Comparison of ENCODE assay signal across 8 cellular contexts in genomic region chr9:78031271-78031825, GRCh38. TPM values are rescaled to one million over a fixed set of nuclear protein-coding genes. Genes with fewer than 3 reads are reported as not detected.
DNase-seq lines count a peak whose midpoint lies in the region; ATAC-seq, FAIRE-seq and TF ChIP-seq lines count a peak whose summit lies in the region.

TSS of gene GNAQ (minus strand) at chr9:78031811. CDS start at chr9:78031235, 576 bp downstream.

- H3K27ac ChIP-seq in gastroesophageal sphincter, result peak within 1 kb of the TSS; percentile 77 to 99 (median 94)

- peaks cover 57% of the 10 kb centered on the region for H3K4me1 Mint-ChIP-seq in activated T-helper 2 cell treated with anti-CD3 and anti-CD28 coated beads, Interferon-gamma antibody, Interleukin-2, Interleukin-4, amounts not matched to agents 10 μg/mL and 5 μg/mL and 100 μg/mL, durations not matched to agents 14 hours and 24 hours and 36 hours (ENCODE audit: low read depth)
- H3K4me1 Mint-ChIP-seq in neural crest cell, result peaks cover 57% of the 10 kb centered on the region

- H3K9me3 ChIP-seq in BE2C (no peaks in the 10 kb centered on the region), gastroesophageal sphincter (no peaks in the 10 kb centered on the region)

- ATAC-seq in HG02885 (IDR thresholded peaks at IDR 0.05; ENCODE audit: poor library complexity, unreplicated experiment) (peak; percentile 30), gastroesophageal sphincter (peak; percentile 42), GM19397 (IDR thresholded peaks at IDR 0.05; ENCODE audit: unreplicated experiment) (no peak)

- H3K36me3 Mint-ChIP-seq in activated T-helper 2 cell treated with anti-CD3 and anti-CD28 coated beads, Interferon-gamma antibody, Interleukin-2, Interleukin-4, amounts not matched to agents 10 μg/mL and 5 μg/mL and 100 μg/mL, durations not matched to agents 14 hours and 24 hours and 36 hours (ENCODE audit: low read depth), result peaks cover 5% of the 10 kb centered on the region
- no peaks in the 10 kb centered on the region for H3K36me3 Mint-ChIP-seq in neural crest cell (ENCODE audit: low read depth)

- no peaks in the 10 kb centered on the region for H3K36me3 ChIP-seq in BE2C
- H3K36me3 ChIP-seq in gastroesophageal sphincter, result no peaks in the 10 kb centered on the region

- H3K4me3 Mint-ChIP-seq in activated T-helper 2 cell treated with anti-CD3 and anti-CD28 coated beads, Interferon-gamma antibody, Interleukin-2, Interleukin-4, amounts not matched to agents 10 μg/mL and 5 μg/mL and 100 μg/mL, durations not matched to agents 14 hours and 24 hours and 36 hours (ENCODE audit: low read depth), result peak within 1 kb of the TSS; percentile 94
- peak within 1 kb of the TSS; percentile 97 for H3K4me3 Mint-ChIP-seq in neural crest cell

- intact Hi-C loops in activated T-helper 2 cell treated with anti-CD3 and anti-CD28 coated beads, Interferon-gamma antibody, Interleukin-2, Interleukin-4, amounts not matched to agents 10 μg/mL and 5 μg/mL and 100 μg/mL, durations not matched to agents 14 hours and 24 hours and 36 hours (cut with micrococcal nuclease), result loop anchor here (2.0 to 5.0 kb wide), 5 partner anchors 87 to 304 kb away; partner anchors contain the start of gene PSAT1

- H3K9me3 Mint-ChIP-seq in activated T-helper 2 cell treated with anti-CD3 and anti-CD28 coated beads, Interferon-gamma antibody, Interleukin-2, Interleukin-4, amounts not matched to agents 10 μg/mL and 5 μg/mL and 100 μg/mL, durations not matched to agents 14 hours and 24 hours and 36 hours, result no peaks in the 10 kb centered on the region
- no peaks in the 10 kb centered on the region for H3K9me3 Mint-ChIP-seq in neural crest cell

- H3K27ac Mint-ChIP-seq in activated T-helper 2 cell treated with anti-CD3 and anti-CD28 coated beads, Interferon-gamma antibody, Interleukin-2, Interleukin-4, amounts not matched to agents 10 μg/mL and 5 μg/mL and 100 μg/mL, durations not matched to agents 14 hours and 24 hours and 36 hours, result peak within 1 kb of the TSS; percentile 94
- H3K27ac Mint-ChIP-seq in neural crest cell (ENCODE audit: unreplicated experiment), result peak within 1 kb of the TSS; percentile 96

- H3K27me3 Mint-ChIP-seq in activated T-helper 2 cell treated with anti-CD3 and anti-CD28 coated beads, Interferon-gamma antibody, Interleukin-2, Interleukin-4, amounts not matched to agents 10 μg/mL and 5 μg/mL and 100 μg/mL, durations not matched to agents 14 hours and 24 hours and 36 hours (ENCODE audit: low read depth), result peaks cover 5% of the 10 kb centered on the region
- H3K27me3 Mint-ChIP-seq in neural crest cell (ENCODE audit: low read depth), result no peaks in the 10 kb centered on the region

- no CpG with 5 or more reads among the region's 97 CpGs for WGBS in gastroesophageal sphincter (ENCODE audit: low coverage in 1 of 2), 2 donors

- no peak for TF ChIP-seq CTCF in BE2C (IDR thresholded peaks at IDR 0.05; ENCODE audit: low read depth, low read length)
- no peak for TF ChIP-seq CTCF in gastroesophageal sphincter (IDR thresholded peaks at IDR 0.05)
- no peak for TF ChIP-seq CTCF in neural crest cell (conservative IDR thresholded peaks at IDR 0.05)

- H3K27me3 ChIP-seq in BE2C (no peaks in the 10 kb centered on the region), gastroesophageal sphincter (no peaks in the 10 kb centered on the region)

- peak in 1 of 2 donors; percentile 8 for TF ChIP-seq POLR2A in gastroesophageal sphincter (IDR thresholded peaks at IDR 0.05)

- H3K4me1 ChIP-seq in BE2C (peaks cover 12% of the 10 kb centered on the region), gastroesophageal sphincter (peaks cover 0 to 60% (median 13%) of the 10 kb centered on the region in 3 donors)

- TF ChIP-seq EP300 in gastroesophageal sphincter (IDR thresholded peaks at IDR 0.05), result no peak

- FAIRE-seq in GM19239 (lab: Jason Lieb, UNC), result no peak

- H3K4me3 ChIP-seq in BE2C (ENCODE audit: low read depth, low read length) (peak within 1 kb of the TSS; percentile 89), gastroesophageal sphincter (peak within 1 kb of the TSS; percentile 85 to 87)

- DNase-seq in BE2C (peak; percentile 56), neural crest cell (ENCODE audit: low read depth, low spot score) (peak; percentile 45), GM19239 (ENCODE audit: insufficient read length, low spot score) (no peak), Kasumi-1 (lab: John Stamatoyannopoulos, UW) (no peak)
- no peak for DNase-seq in activated T-helper 2 cell treated with anti-CD3 and anti-CD28 coated beads, Interferon-gamma antibody, Interleukin-2, Interleukin-4, amounts not matched to agents 10 μg/mL and 5 μg/mL and 100 μg/mL, durations not matched to agents 14 hours and 24 hours and 36 hours (ENCODE audit: low spot score)

RNA-seq across cellular contexts. Expression of gene GNAQ, which starts in this region (rescaled TPM):
- 13.8 TPM for polyA plus RNA-seq in BE2C (2012; ENCODE audit: insufficient read depth, insufficient read length, low read depth)
- total RNA-seq in activated T-helper 2 cell treated with anti-CD3 and anti-CD28 coated beads, Interferon-gamma antibody, Interleukin-2, Interleukin-4, amounts not matched to agents 10 μg/mL and 5 μg/mL and 100 μg/mL, durations not matched to agents 14 hours and 24 hours and 36 hours, result 28.6 and 34.3 TPM in 2 replicates
- total RNA-seq in gastroesophageal sphincter (10 to 100 TPM; 57.6 to 86.4 (median 70.8) TPM), neural crest cell (53.3 and 59.1 TPM in 2 replicates)

Comparison
In these comparisons a context has a peak if more than half of its experiments do, and no peak if none do; other contexts are left out.
1. DNase-seq: peak in BE2C (single experiment) and neural crest cell (single experiment); none in activated T-helper 2 cell treated with anti-CD3 and anti-CD28 coated beads, Interferon-gamma antibody, Interleukin-2, Interleukin-4, amounts not matched to agents 10 μg/mL and 5 μg/mL and 100 μg/mL, durations not matched to agents 14 hours and 24 hours and 36 hours (single experiment), GM19239 (single experiment) and Kasumi-1 (0 of 2).